13 cellular contexts compared by ENCODE assay signal in the genomic region with DNA sequence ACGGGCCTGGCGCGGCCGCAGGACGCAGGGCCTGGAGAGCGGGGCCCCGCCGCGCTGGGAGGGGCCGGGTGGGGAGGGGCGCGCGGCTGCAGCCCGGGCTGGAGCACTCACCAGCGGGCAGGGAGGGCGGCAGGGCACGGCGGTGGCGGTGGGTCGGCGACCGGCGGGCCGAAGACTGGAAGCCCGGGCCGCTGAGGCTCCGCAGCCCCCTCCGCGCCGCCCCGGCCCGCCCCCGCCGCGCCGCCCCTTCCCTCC. TPM values are rescaled to one million over a fixed set of nuclear protein-coding genes. Genes with fewer than 3 reads are reported as not detected.
DNase-seq lines count a peak whose midpoint lies in the region; ATAC-seq, FAIRE-seq and TF ChIP-seq lines count a peak whose summit lies in the region.
"Had no signal": no experiment of that assay in that cellular context is flagged by ENCODE, and none has a peak within 500 bp of the region (broad histone marks: within the 10 kb centered on the region; RNA-seq: fewer than 3 reads in every experiment).

A gene with protein sequence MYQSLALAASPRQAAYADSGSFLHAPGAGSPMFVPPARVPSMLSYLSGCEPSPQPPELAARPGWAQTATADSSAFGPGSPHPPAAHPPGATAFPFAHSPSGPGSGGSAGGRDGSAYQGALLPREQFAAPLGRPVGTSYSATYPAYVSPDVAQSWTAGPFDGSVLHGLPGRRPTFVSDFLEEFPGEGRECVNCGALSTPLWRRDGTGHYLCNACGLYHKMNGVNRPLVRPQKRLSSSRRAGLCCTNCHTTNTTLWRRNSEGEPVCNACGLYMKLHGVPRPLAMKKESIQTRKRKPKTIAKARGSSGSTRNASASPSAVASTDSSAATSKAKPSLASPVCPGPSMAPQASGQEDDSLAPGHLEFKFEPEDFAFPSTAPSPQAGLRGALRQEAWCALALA (minus strand): TSS at position 177 of the 255 bp plus-strand sequence. CDS start 474 bp downstream, outside the sequence.

- TF ChIP-seq EP300 in A549 (IDR thresholded peaks at IDR 0.05) (no peak), neural cell (conservative IDR thresholded peaks at IDR 0.05; ENCODE audit: poor library complexity, severe bottlenecking) (no peak)

- intact Hi-C loops in left ventricle myocardium inferior (cut with micrococcal nuclease), result no loop called here
- intact Hi-C loops in posterior vena cava (cut with DNase I), result no loop called here

- H3K4me3 ChIP-seq in A549 (peak within 1 kb of the TSS; percentile 50), MG63 (peak within 1 kb of the TSS; percentile 34), left ventricle myocardium inferior (peak within 1 kb of the TSS; percentile 63), neural cell (ENCODE audit: low read length) (peak within 1 kb of the TSS; percentile 13)

- no peaks in the 10 kb centered on the region for H4K20me1 ChIP-seq in neural cell (ENCODE audit: insufficient read depth)

- no peaks in the 10 kb centered on the region for H3K9me2 ChIP-seq in neural cell (ENCODE audit: insufficient read depth, low read length)

- H3K4me2 ChIP-seq in A549 (peak within 1 kb of the TSS; percentile 94), neural cell (ENCODE audit: low read length) (no peak within 1 kb of the TSS)

- CTCF ChIA-PET in A549 (lab: Yijun Ruan, JAX), result no interaction called here

- DNase-seq in A549 (ENCODE audit: low read depth in 1 of 2, low spot score in 1 of 2), result no peak
- no peak for DNase-seq in MG63
- no peak for DNase-seq in left ventricle myocardium inferior
- no peak for DNase-seq in posterior vena cava (ENCODE audit: low spot score)
- no peak for DNase-seq in NCI-H2081 treated with DMSO at 0.1 percent for 48 hours (lab: John Stamatoyannopoulos, UW)
- no peak for DNase-seq in hippocampal formation (lab: John Stamatoyannopoulos, UW)
- no peak for DNase-seq in NCI-H526 (lab: John Stamatoyannopoulos, UW)
- DNase-seq: activated CD4-positive, alpha-beta T cell treated with anti-CD3 and anti-CD28 coated beads for 4 hours; MM.1S; NCI-H446 treated with DMSO at 0.1 percent for 48 hours had no signal

- H3K27me3 ChIP-seq in MG63 (peaks cover 26% of the 10 kb centered on the region), left ventricle myocardium inferior (ENCODE audit: low read depth) (peaks cover 91% of the 10 kb centered on the region), neural cell (ENCODE audit: insufficient read depth, low read depth, low read length) (peaks cover 79% of the 10 kb centered on the region)

- H2AFZ ChIP-seq in neural cell (ENCODE audit: low read depth, low read length), result no peak within 1 kb of the TSS

- H3K4me1 ChIP-seq in A549, result peaks cover 4% of the 10 kb centered on the region; the same call in 1 of the 3 replicates
- peaks cover 26% of the 10 kb centered on the region for H3K4me1 ChIP-seq in left ventricle myocardium inferior

- H3F3A ChIP-seq in neural cell (ENCODE audit: insufficient read depth, low read length, poor library complexity, severe bottlenecking), result no peaks in the 10 kb centered on the region

- no peak for TF ChIP-seq RAD21 in A549 (conservative IDR thresholded peaks at IDR 0.05 in 1 of 2, IDR thresholded peaks at IDR 0.05 in 1 of 2)
- TF ChIP-seq RAD21 in neural cell (conservative IDR thresholded peaks at IDR 0.05), result no peak

- H3K9me3 ChIP-seq in A549, result no peaks in the 10 kb centered on the region
- no peaks in the 10 kb centered on the region for H3K9me3 ChIP-seq in MG63
- no peaks in the 10 kb centered on the region for H3K9me3 ChIP-seq in left ventricle myocardium inferior (replicated peaks)
- no peaks in the 10 kb centered on the region for H3K9me3 ChIP-seq in neural cell (ENCODE audit: low read length)

- TF ChIP-seq POLR2A in A549 (IDR thresholded peaks at IDR 0.05; ENCODE audit: low read length), result no peak; the same call in 1 of the 2 replicates

- no peaks in the 10 kb centered on the region for H3K79me2 ChIP-seq in neural cell (replicated peaks; ENCODE audit: insufficient read depth, low read length)

- no peaks in the 10 kb centered on the region for H3K36me3 ChIP-seq in MG63
- H3K36me3 ChIP-seq in left ventricle myocardium inferior, result no peaks in the 10 kb centered on the region
- no peaks in the 10 kb centered on the region for H3K36me3 ChIP-seq in neural cell (ENCODE audit: insufficient read depth, low read length)

- POLR2A ChIA-PET in A549 (lab: Yijun Ruan, JAX), result no interaction called here

- TF ChIP-seq CTCF in A549 (IDR thresholded peaks at IDR 0.05) (no peak), left ventricle myocardium inferior (IDR thresholded peaks at IDR 0.05; ENCODE audit: borderline replicate concordance) (no peak), neural cell (IDR thresholded peaks at IDR 0.05; ENCODE audit: poor library complexity, severe bottlenecking) (no peak)

- FAIRE-seq in A549 (lab: Jason Lieb, UNC), result no peak
- FAIRE-seq: H54, islet of Langerhans had no signal

- ATAC-seq in A549, result peak; percentile 24 to 25

- H3K27ac ChIP-seq in A549 (peak within 1 kb of the TSS; percentile 42 to 84), left ventricle myocardium inferior (replicated peaks) (peak within 1 kb of the TSS; percentile 36), neural cell (ENCODE audit: low read length) (no peak within 1 kb of the TSS)

- H3K9ac ChIP-seq in neural cell (ENCODE audit: low read length), result no peak within 1 kb of the TSS

- WGBS in A549 (ENCODE audit: missing lambda C conversion rate), result no CpG with 5 or more reads among the region's 36 CpGs

TF ChIP-seq in A549, 52 proteins besides CTCF, POLR2A, EP300 and RAD21 (continues in another document):
- TF ChIP-seq ATOH8 (CRISPR knock-in tag; IDR thresholded peaks at IDR 0.05; ENCODE audit: low read depth) (no peak), HEYL (CRISPR knock-in tag; IDR thresholded peaks at IDR 0.05) (no peak), PHF8 (IDR thresholded peaks at IDR 0.05; ENCODE audit: borderline replicate concordance, low read depth) (no peak), ZC3H11A (IDR thresholded peaks at IDR 0.05) (no peak), ZFP36 (IDR thresholded peaks at IDR 0.05; ENCODE audit: borderline replicate concordance, partially characterized antibody) (no peak), CHD2 (IDR thresholded peaks at IDR 0.05; ENCODE audit: low read length, partially characterized antibody) (no peak), BHLHE40 (IDR thresholded peaks at IDR 0.05; ENCODE audit: low read depth, low read length) (no peak)
- TF ChIP-seq, protein P1, sequence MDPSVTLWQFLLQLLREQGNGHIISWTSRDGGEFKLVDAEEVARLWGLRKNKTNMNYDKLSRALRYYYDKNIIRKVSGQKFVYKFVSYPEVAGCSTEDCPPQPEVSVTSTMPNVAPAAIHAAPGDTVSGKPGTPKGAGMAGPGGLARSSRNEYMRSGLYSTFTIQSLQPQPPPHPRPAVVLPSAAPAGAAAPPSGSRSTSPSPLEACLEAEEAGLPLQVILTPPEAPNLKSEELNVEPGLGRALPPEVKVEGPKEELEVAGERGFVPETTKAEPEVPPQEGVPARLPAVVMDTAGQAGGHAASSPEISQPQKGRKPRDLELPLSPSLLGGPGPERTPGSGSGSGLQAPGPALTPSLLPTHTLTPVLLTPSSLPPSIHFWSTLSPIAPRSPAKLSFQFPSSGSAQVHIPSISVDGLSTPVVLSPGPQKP (IDR thresholded peaks at IDR 0.05; ENCODE audit: low read depth, low read length), result no peak

TF ChIP-seq in neural cell, 6 proteins besides CTCF, POLR2A, EP300 and RAD21:
- TF ChIP-seq POLR2AphosphoS5 (IDR thresholded peaks at IDR 0.05) (no peak), MXI1 (conservative IDR thresholded peaks at IDR 0.05; ENCODE audit: poor library complexity, severe bottlenecking) (no peak), EZH2 (IDR thresholded peaks at IDR 0.05; ENCODE audit: borderline replicate concordance, insufficient read depth, low read length, poor library complexity, severe bottlenecking) (no peak), TAF1 (IDR thresholded peaks at IDR 0.05; ENCODE audit: low read depth) (no peak), SMC3 (conservative IDR thresholded peaks at IDR 0.05; ENCODE audit: poor library complexity) (no peak)
- TF ChIP-seq, protein P2, sequence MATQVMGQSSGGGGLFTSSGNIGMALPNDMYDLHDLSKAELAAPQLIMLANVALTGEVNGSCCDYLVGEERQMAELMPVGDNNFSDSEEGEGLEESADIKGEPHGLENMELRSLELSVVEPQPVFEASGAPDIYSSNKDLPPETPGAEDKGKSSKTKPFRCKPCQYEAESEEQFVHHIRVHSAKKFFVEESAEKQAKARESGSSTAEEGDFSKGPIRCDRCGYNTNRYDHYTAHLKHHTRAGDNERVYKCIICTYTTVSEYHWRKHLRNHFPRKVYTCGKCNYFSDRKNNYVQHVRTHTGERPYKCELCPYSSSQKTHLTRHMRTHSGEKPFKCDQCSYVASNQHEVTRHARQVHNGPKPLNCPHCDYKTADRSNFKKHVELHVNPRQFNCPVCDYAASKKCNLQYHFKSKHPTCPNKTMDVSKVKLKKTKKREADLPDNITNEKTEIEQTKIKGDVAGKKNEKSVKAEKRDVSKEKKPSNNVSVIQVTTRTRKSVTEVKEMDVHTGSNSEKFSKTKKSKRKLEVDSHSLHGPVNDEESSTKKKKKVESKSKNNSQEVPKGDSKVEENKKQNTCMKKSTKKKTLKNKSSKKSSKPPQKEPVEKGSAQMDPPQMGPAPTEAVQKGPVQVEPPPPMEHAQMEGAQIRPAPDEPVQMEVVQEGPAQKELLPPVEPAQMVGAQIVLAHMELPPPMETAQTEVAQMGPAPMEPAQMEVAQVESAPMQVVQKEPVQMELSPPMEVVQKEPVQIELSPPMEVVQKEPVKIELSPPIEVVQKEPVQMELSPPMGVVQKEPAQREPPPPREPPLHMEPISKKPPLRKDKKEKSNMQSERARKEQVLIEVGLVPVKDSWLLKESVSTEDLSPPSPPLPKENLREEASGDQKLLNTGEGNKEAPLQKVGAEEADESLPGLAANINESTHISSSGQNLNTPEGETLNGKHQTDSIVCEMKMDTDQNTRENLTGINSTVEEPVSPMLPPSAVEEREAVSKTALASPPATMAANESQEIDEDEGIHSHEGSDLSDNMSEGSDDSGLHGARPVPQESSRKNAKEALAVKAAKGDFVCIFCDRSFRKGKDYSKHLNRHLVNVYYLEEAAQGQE (IDR thresholded peaks at IDR 0.05; ENCODE audit: borderline replicate concordance), result no peak

RNA-seq across cellular contexts. Expression of the gene that starts here (rescaled TPM):
- 0.21 and 0.22 TPM in 2 replicates for polyA plus RNA-seq in A549 (2011; rRNA removed)
- polyA plus RNA-seq in A549 (2012; cell fraction: cytosol; rRNA removed), result 0.32 and 0.52 TPM in 2 replicates
- polyA plus RNA-seq in A549 (2012; cell fraction: nucleus; rRNA removed), result 0.28 and 0.49 TPM in 2 replicates
- 0.45 to 0.82 TPM (median 0.72 TPM) in 3 replicates for polyA plus RNA-seq in A549 (2017; fragmentation: RNase III; extraction: RNeasy Plus Mini Kit Qiagen cat#74134 plus additional on column Dnase treatment)
- polyA minus RNA-seq in A549 (2011; rRNA and poly(A)+ RNA removed), result 0.29 TPM in 2 replicates
- total RNA-seq in MG63 (2014; rRNA removed; shearing (Covaris generic); ENCODE audit: low replicate concordance), result 1.6 TPM in 1 of 2 replicates, not detected in the other
- 0.69 TPM for total RNA-seq in left ventricle myocardium inferior
- not detected in 2 replicates for polyA plus RNA-seq in neural cell
- polyA minus RNA-seq in neural cell, result not detected in 2 replicates
- 1 to 10 TPM; 3.8 to 6.8 TPM for total RNA-seq in posterior vena cava

Comparison
In these comparisons a context has a peak if more than half of its experiments do, and no peak if none do; other contexts are left out.
1. Peak in ATAC-seq, H3K4me3 ChIP-seq, H3K27ac ChIP-seq and H3K4me2 ChIP-seq in A549; RNA of the gene not detected or under 1 TPM.
2. H3K4me3 ChIP-seq: peak in every context shown above with its lines; median percentile 63 in left ventricle myocardium inferior; 50 in A549; 34 in MG63; 13 in neural cell.